Comparison of ENCODE assay signal across 14 cellular contexts in the genomic region with DNA sequence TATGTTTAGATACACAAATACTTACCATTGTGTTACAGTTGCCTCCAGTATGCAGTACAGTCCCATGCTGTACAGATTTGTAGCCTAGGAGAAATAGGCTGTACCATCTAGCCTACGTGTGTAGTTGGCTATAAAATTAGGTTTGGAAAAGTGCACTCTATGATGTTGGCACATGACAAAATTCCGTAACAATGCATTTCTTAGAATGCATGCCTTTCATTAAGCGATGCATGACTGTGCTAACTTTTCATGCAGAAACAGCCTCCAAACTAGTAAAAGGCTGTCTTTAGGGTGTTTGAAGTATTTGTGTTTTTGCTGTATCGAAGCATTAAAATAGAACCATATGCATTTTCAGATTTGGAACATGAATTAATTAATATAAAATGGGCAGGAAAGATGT.
A peak's percentile ranks its signal among the peaks of the same experiment; 100 is the strongest.
DNase-seq lines count a peak whose midpoint lies in the region; ATAC-seq and TF ChIP-seq lines count a peak whose summit lies in the region.
"Had no signal": no experiment of that assay in that cellular context is flagged by ENCODE, and none has a peak within 500 bp of the region (broad histone marks: within the 10 kb centered on the region; RNA-seq: fewer than 3 reads in every experiment).

No MANE protein-coding gene starts in this region.

- TF ChIP-seq CTCF in VCaP (conservative IDR thresholded peaks at IDR 0.05) = no peak

- peak overlapping the region; percentile 71; the same call in 1 of the 2 replicates for H3K27ac ChIP-seq in VCaP
- H3K27ac ChIP-seq: 22Rv1 had no signal

- DNase-seq in DMS53 (lab: John Stamatoyannopoulos, UW) = peak; percentile 26
- DNase-seq in DMS53 treated with DMSO at 0.1 percent for 48 hours (lab: John Stamatoyannopoulos, UW; ENCODE audit: unreplicated experiment) = no peak
- DNase-seq in glomerular visceral epithelial cell (ENCODE audit: extremely low spot score) = peak; percentile 5
- DNase-seq: BE2C, H9, NCI-H1694, NCI-H2171, NCI-H510A had no signal

- ATAC-seq in HG02885 (IDR thresholded peaks at IDR 0.05; ENCODE audit: poor library complexity, unreplicated experiment) (no peak), HG03025 (IDR thresholded peaks at IDR 0.05; ENCODE audit: low FRiP score, unreplicated experiment) (no peak), GM18868 (IDR thresholded peaks at IDR 0.05; ENCODE audit: unreplicated experiment) (no peak)
- ATAC-seq: GM23338 had no signal
